In the genomic region with DNA sequence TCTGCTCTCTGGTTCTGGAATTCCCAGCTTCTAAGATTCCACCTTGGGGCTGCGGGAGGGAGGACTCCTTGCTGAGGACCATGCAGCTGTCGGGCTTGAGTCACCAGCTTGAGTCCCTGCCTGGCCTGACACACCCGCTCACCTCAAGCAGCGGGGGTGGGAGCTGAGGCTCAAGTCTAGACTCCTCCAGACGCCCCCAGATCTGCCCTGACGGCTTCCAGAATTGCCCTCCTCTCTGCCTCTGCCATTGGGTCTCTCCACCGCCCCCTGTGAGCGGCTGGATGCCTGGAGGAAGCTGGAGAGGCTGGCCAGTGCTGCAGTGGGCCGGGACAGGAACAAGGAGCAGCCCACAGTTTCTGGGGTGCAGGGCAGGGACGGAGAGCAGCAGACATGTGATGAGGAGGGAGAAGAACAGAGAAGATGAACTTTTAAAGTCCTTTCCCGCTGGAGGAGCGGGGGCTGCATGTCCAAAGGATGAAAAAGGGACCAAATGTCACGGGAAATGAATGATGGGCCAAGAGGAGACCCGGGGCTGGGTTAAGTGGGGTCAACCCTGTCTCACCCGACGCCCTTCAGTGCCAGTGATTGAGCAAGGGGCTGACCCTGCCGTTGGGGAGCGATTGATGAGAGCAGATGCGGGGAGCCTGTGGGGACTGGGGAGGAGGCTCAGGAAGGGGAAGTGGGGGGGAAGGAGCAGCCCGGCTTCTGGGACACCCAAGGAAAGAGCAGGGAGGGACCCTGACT, we compare ENCODE assay signal across 1 cellular context.
TF ChIP-seq lines count a peak whose summit lies in the region.

No MANE protein-coding gene starts in this region.

TF ChIP-seq in GM23338, 12 proteins besides CTCF, POLR2A, EP300 and RAD21 (continued from another document):
- peak; percentile 44; the same call in 1 of the 2 replicates for TF ChIP-seq ZNF462 (CRISPR knock-in tag; IDR thresholded peaks at IDR 0.05)
- no peak for TF ChIP-seq STAT1 (IDR thresholded peaks at IDR 0.05; ENCODE audit: unreplicated experiment)
- TF ChIP-seq ZNF114 (CRISPR knock-in tag; IDR thresholded peaks at IDR 0.05) = no peak
- no peak for TF ChIP-seq EZH2 (IDR thresholded peaks at IDR 0.05; ENCODE audit: low read depth, unreplicated experiment)
- TF ChIP-seq JUNB (IDR thresholded peaks at IDR 0.05; ENCODE audit: unreplicated experiment) = no peak
- TF ChIP-seq ZNF331 (CRISPR knock-in tag; IDR thresholded peaks at IDR 0.05; ENCODE audit: low read depth) = no peak
- TF ChIP-seq ETS1 (IDR thresholded peaks at IDR 0.05) = no peak
